In genomic region chr16:70651524-70651923, GRCh38 we compare ENCODE assay signal across 13 cellular contexts. TPM values are rescaled to one million over a fixed set of nuclear protein-coding genes. Genes with fewer than 3 reads are reported as not detected.
"Had no signal": no experiment of that assay in that cellular context is flagged by ENCODE, and none has a peak within 500 bp of the region (broad histone marks: within the 10 kb centered on the region; RNA-seq: fewer than 3 reads in every experiment).

No MANE protein-coding gene starts in this region.

- H3K4me3 ChIP-seq: esophagus squamous epithelium, ovary, upper lobe of left lung had no signal

- H3K9me3 Mint-ChIP-seq: central memory CD8-positive, alpha-beta T cell; memory B cell had no signal

- H3K36me3 Mint-ChIP-seq: memory B cell had no signal

- H3K9me3 ChIP-seq: esophagus squamous epithelium, ovary, upper lobe of left lung had no signal

- H3K27me3 Mint-ChIP-seq: central memory CD8-positive, alpha-beta T cell had no signal

- ATAC-seq: left lobe of liver; stimulated activated naive CD8-positive, alpha-beta T cell treated with anti-CD3 and anti-CD28 coated beads, Interleukin-15, Interleukin-2, amounts not matched to agents 100 U/mL and 50 U/mL, for 24 hours had no signal

- H3K36me3 ChIP-seq: ovary, upper lobe of left lung had no signal

- H3K27me3 ChIP-seq: esophagus squamous epithelium, ovary, upper lobe of left lung had no signal

- H3K27ac Mint-ChIP-seq: memory B cell had no signal

- DNase-seq: activated CD4-positive, alpha-beta T cell treated with anti-CD3 and anti-CD28 coated beads, Interleukin-2, amount 50 U/mL, for 4 hours; activated CD4-positive, CD25-positive, alpha-beta regulatory T cell treated with anti-CD3 and anti-CD28 coated beads, Interleukin-2, amount 50 U/mL, for 72 hours; esophagus squamous epithelium; foreskin melanocyte; ovary; stimulated activated CD4-positive, alpha-beta T cell treated with anti-CD3 and anti-CD28 coated beads, Interleukin-4, amount 100 ng/mL, for 1 hour; stimulated activated CD8-positive, alpha-beta memory T cell treated with anti-CD3 and anti-CD28 coated beads, Interleukin-4, amount 100 ng/mL, for 48 hours; stimulated activated naive CD8-positive, alpha-beta T cell treated with anti-CD3 and anti-CD28 coated beads, Interleukin-15, Interleukin-2, amounts not matched to agents 100 U/mL and 50 U/mL, for 24 hours had no signal

- H3K4me3 Mint-ChIP-seq: central memory CD8-positive, alpha-beta T cell; memory B cell had no signal

- H3K27ac ChIP-seq: ovary, upper lobe of left lung had no signal

RNA-seq across cellular contexts. Expression of gene IL34, which starts 5.2 kb away (rescaled TPM):
- total RNA-seq: T-helper 2 cell treated with Interferon-gamma antibody and Interleukin-4, amounts not matched to agents 100 ng/mL and 5 ng/mL, for 36 hours had no signal
